ENCODE assay signal across 1 cellular context in genomic region chr16:24009060-24009459, GRCh38.
TF ChIP-seq lines count a peak whose summit lies in the region.

No MANE protein-coding gene starts in this region.

TF ChIP-seq in GM12878, 131 proteins besides CTCF, POLR2A, EP300 and RAD21 (continued from another document):
- TF ChIP-seq, protein P1, sequence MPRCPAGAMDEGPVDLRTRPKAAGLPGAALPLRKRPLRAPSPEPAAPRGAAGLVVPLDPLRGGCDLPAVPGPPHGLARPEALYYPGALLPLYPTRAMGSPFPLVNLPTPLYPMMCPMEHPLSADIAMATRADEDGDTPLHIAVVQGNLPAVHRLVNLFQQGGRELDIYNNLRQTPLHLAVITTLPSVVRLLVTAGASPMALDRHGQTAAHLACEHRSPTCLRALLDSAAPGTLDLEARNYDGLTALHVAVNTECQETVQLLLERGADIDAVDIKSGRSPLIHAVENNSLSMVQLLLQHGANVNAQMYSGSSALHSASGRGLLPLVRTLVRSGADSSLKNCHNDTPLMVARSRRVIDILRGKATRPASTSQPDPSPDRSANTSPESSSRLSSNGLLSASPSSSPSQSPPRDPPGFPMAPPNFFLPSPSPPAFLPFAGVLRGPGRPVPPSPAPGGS (IDR thresholded peaks at IDR 0.05; ENCODE audit: borderline replicate concordance, insufficient read depth, low read depth, low read length, poor library complexity, severe bottlenecking) = no peak
- TF ChIP-seq KLF5 (IDR thresholded peaks at IDR 0.05; ENCODE audit: partially characterized antibody) (no peak), SMARCA5 (IDR thresholded peaks at IDR 0.05) (no peak), SREBF2 (IDR thresholded peaks at IDR 0.05; ENCODE audit: low read length) (no peak), SREBF1 (IDR thresholded peaks at IDR 0.05; ENCODE audit: low read length) (no peak), CBFB (IDR thresholded peaks at IDR 0.05; ENCODE audit: low read depth) (no peak), PRDM15 (CRISPR knock-in tag; IDR thresholded peaks at IDR 0.05) (no peak), NFXL1 (IDR thresholded peaks at IDR 0.05; ENCODE audit: borderline replicate concordance) (no peak), CREB1 (IDR thresholded peaks at IDR 0.05; ENCODE audit: low read depth) (no peak), HCFC1 (IDR thresholded peaks at IDR 0.05; ENCODE audit: low read length) (no peak), TCF7 (IDR thresholded peaks at IDR 0.05; ENCODE audit: borderline replicate concordance) (no peak), IRF4 (IDR thresholded peaks at IDR 0.05; ENCODE audit: low read depth, low read length) (no peak), ZBED1 (IDR thresholded peaks at IDR 0.05; ENCODE audit: borderline replicate concordance) (no peak), CEBPB (IDR thresholded peaks at IDR 0.05; ENCODE audit: borderline replicate concordance in 1 of 2, low read depth in 2 of 2, low read length in 2 of 2) (no peak), TBL1XR1 (IDR thresholded peaks at IDR 0.05; ENCODE audit: low read depth, low read length) (no peak), IKZF1 (conservative IDR thresholded peaks at IDR 0.05) (0 out of 2 replicates have a peak, but pooled peaks have one; percentile 10), RELA (IDR thresholded peaks at IDR 0.05; ENCODE audit: borderline replicate concordance, partially characterized antibody) (no peak), E2F4 (IDR thresholded peaks at IDR 0.05; ENCODE audit: low read depth, low read length) (no peak), FOXM1 (IDR thresholded peaks at IDR 0.05; ENCODE audit: low read depth, low read length) (no peak), ZNF622 (IDR thresholded peaks at IDR 0.05) (no peak), CBX3 (IDR thresholded peaks at IDR 0.05; ENCODE audit: borderline replicate concordance, low read depth) (no peak)
- TF ChIP-seq, protein P2, sequence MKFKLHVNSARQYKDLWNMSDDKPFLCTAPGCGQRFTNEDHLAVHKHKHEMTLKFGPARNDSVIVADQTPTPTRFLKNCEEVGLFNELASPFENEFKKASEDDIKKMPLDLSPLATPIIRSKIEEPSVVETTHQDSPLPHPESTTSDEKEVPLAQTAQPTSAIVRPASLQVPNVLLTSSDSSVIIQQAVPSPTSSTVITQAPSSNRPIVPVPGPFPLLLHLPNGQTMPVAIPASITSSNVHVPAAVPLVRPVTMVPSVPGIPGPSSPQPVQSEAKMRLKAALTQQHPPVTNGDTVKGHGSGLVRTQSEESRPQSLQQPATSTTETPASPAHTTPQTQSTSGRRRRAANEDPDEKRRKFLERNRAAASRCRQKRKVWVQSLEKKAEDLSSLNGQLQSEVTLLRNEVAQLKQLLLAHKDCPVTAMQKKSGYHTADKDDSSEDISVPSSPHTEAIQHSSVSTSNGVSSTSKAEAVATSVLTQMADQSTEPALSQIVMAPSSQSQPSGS (IDR thresholded peaks at IDR 0.05; ENCODE audit: low read length) = peak; percentile 46; the same call in 1 of the 2 replicates
- TF ChIP-seq, protein P3, sequence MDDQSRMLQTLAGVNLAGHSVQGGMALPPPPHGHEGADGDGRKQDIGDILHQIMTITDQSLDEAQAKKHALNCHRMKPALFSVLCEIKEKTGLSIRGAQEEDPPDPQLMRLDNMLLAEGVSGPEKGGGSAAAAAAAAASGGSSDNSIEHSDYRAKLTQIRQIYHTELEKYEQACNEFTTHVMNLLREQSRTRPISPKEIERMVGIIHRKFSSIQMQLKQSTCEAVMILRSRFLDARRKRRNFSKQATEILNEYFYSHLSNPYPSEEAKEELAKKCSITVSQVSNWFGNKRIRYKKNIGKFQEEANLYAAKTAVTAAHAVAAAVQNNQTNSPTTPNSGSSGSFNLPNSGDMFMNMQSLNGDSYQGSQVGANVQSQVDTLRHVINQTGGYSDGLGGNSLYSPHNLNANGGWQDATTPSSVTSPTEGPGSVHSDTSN (IDR thresholded peaks at IDR 0.05; ENCODE audit: insufficient replicate concordance, low read depth, low read length) = no peak
- TF ChIP-seq, protein P4, sequence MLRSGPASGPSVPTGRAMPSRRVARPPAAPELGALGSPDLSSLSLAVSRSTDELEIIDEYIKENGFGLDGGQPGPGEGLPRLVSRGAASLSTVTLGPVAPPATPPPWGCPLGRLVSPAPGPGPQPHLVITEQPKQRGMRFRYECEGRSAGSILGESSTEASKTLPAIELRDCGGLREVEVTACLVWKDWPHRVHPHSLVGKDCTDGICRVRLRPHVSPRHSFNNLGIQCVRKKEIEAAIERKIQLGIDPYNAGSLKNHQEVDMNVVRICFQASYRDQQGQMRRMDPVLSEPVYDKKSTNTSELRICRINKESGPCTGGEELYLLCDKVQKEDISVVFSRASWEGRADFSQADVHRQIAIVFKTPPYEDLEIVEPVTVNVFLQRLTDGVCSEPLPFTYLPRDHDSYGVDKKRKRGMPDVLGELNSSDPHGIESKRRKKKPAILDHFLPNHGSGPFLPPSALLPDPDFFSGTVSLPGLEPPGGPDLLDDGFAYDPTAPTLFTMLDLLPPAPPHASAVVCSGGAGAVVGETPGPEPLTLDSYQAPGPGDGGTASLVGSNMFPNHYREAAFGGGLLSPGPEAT (IDR thresholded peaks at IDR 0.05; ENCODE audit: low read depth) = no peak
